ENCODE assay signal across 8 cellular contexts in the genomic region with DNA sequence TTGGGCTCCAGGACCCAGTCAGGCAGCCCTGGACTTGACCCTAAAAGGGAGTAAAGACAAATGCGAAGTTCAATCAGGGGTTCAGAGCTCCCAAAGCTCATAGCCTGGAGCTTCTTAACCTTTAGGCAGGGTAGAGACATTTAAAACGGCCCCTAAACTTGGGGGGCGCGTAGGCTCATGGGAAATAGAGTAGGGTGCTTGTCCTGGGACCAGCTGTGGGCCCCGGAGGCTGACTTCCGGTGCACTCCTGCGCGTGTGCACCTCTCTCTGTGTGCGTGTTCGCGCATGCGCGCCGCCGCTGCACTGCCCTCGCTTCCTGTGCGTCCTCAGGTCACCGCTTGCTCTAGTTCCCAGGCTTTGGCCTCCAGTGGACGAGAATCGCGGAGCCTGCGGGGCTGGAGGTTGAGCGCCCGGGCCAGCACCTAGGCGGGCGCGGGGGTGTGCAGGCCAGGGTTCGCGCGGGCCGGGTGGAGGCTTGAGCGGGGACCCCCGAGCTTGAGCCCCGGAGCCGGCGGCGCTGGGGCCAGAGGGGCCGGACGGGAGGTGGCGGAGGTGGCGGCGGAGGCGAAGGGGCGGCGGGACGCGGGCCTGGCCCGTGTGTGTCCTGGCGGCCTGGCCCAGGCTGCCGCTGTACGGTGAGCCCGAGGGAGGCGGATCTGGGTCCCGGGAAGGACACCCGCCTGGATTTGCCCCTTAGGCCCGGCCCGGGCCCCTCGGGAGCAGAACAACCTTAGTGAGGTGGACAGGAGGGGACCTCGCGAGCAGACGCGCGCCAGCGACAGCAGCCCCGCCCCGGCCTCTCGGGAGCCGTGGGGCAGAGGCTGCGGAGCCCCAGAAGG. TPM values are rescaled to one million over a fixed set of nuclear protein-coding genes. Genes with fewer than 3 reads are reported as not detected.
A peak's percentile ranks its signal among the peaks of the same experiment; 100 is the strongest.
DNase-seq lines count a peak whose midpoint lies in the region; ATAC-seq and TF ChIP-seq lines count a peak whose summit lies in the region.

A gene (plus strand): TSS at position 303 of the 839 bp plus-strand sequence. CDS start 2,217 bp downstream, outside the sequence.

- DNase-seq in DMS53 treated with DMSO at 0.1 percent for 48 hours (lab: John Stamatoyannopoulos, UW; ENCODE audit: unreplicated experiment), result peak; percentile 89
- peak; percentile 94 for DNase-seq in Jurkat, Clone E6-1 (ENCODE audit: low read depth, low spot score)
- DNase-seq in activated T-cell treated with anti-CD3 and anti-CD28 coated beads, Interleukin-2, amount 50 U/mL, for 24 hours, result peak; percentile 90
- peak; percentile 63 to 79 for DNase-seq in stimulated activated CD8-positive, alpha-beta memory T cell treated with anti-CD3 and anti-CD28 coated beads, Interleukin-7, amount 100 ng/mL, for 1 hour (ENCODE audit: low read depth in 2 of 2)

- peaks cover 50% of the 10 kb centered on the region for H3K36me3 Mint-ChIP-seq in activated T-cell treated with anti-CD3 and anti-CD28 coated beads, Interleukin-2, amount 50 U/mL, for 24 hours (ENCODE audit: low read depth)

- H3K9me3 Mint-ChIP-seq in activated T-cell treated with anti-CD3 and anti-CD28 coated beads, Interleukin-2, amount 50 U/mL, for 24 hours, result peaks cover 7% of the 10 kb centered on the region

- no peaks in the 10 kb centered on the region for H3K27me3 Mint-ChIP-seq in activated T-cell treated with anti-CD3 and anti-CD28 coated beads, Interleukin-2, amount 50 U/mL, for 24 hours

- H3K9me3 ChIP-seq in muscle layer of colon (ENCODE audit: low read length), result no peaks in the 10 kb centered on the region

- peak within 1 kb of the TSS; percentile 15 for H3K9ac ChIP-seq in muscle layer of colon (ENCODE audit: low read length)

- H3K27ac Mint-ChIP-seq in activated T-cell treated with anti-CD3 and anti-CD28 coated beads, Interleukin-2, amount 50 U/mL, for 24 hours, result peak within 1 kb of the TSS; percentile 93

- H3K4me1 ChIP-seq in muscle layer of colon (ENCODE audit: insufficient read depth, low read length), result no peaks in the 10 kb centered on the region

- H3K27ac ChIP-seq in muscle layer of colon (ENCODE audit: low read depth, low read length), result peak within 1 kb of the TSS; percentile 83

- H3K4me3 Mint-ChIP-seq in activated T-cell treated with anti-CD3 and anti-CD28 coated beads, Interleukin-2, amount 50 U/mL, for 24 hours, result peak within 1 kb of the TSS; percentile 94

- peak; percentile 99 for ATAC-seq in GM21717 (IDR thresholded peaks at IDR 0.05; ENCODE audit: unreplicated experiment)
- peak; percentile 100 for ATAC-seq in esophagus mucosa

- peak within 1 kb of the TSS; percentile 72 for H3K4me3 ChIP-seq in Jurkat, Clone E6-1 (ENCODE audit: low read length)
- peak within 1 kb of the TSS; percentile 77 to 92 for H3K4me3 ChIP-seq in muscle layer of colon (ENCODE audit: low read depth in 1 of 2, low read length in 2 of 2)

- H3K4me1 Mint-ChIP-seq in activated T-cell treated with anti-CD3 and anti-CD28 coated beads, Interleukin-2, amount 50 U/mL, for 24 hours (ENCODE audit: low read depth), result peaks cover 38% of the 10 kb centered on the region

- H3K27me3 ChIP-seq in muscle layer of colon (ENCODE audit: control insufficient read depth in 1 of 2, insufficient read depth in 2 of 2, low read length in 2 of 2), result no peaks in the 10 kb centered on the region

- H3K36me3 ChIP-seq in muscle layer of colon (ENCODE audit: insufficient read depth, low read length), result no peaks in the 10 kb centered on the region

TF ChIP-seq in PFSK-1, 5 proteins besides CTCF, POLR2A, EP300 and RAD21:
- TF ChIP-seq FOXP2 (optimal IDR thresholded peaks at IDR 0.05; ENCODE audit: borderline replicate concordance, extremely low read depth, extremely low read length, insufficient read depth), result peak; percentile 26
- peak; percentile 83 for TF ChIP-seq TAF1 (IDR thresholded peaks at IDR 0.05; ENCODE audit: borderline replicate concordance, insufficient read depth, low read length)
- no peak for TF ChIP-seq SIN3A (IDR thresholded peaks at IDR 0.05; ENCODE audit: borderline replicate concordance, insufficient read depth, low read length)
- TF ChIP-seq, protein P1, sequence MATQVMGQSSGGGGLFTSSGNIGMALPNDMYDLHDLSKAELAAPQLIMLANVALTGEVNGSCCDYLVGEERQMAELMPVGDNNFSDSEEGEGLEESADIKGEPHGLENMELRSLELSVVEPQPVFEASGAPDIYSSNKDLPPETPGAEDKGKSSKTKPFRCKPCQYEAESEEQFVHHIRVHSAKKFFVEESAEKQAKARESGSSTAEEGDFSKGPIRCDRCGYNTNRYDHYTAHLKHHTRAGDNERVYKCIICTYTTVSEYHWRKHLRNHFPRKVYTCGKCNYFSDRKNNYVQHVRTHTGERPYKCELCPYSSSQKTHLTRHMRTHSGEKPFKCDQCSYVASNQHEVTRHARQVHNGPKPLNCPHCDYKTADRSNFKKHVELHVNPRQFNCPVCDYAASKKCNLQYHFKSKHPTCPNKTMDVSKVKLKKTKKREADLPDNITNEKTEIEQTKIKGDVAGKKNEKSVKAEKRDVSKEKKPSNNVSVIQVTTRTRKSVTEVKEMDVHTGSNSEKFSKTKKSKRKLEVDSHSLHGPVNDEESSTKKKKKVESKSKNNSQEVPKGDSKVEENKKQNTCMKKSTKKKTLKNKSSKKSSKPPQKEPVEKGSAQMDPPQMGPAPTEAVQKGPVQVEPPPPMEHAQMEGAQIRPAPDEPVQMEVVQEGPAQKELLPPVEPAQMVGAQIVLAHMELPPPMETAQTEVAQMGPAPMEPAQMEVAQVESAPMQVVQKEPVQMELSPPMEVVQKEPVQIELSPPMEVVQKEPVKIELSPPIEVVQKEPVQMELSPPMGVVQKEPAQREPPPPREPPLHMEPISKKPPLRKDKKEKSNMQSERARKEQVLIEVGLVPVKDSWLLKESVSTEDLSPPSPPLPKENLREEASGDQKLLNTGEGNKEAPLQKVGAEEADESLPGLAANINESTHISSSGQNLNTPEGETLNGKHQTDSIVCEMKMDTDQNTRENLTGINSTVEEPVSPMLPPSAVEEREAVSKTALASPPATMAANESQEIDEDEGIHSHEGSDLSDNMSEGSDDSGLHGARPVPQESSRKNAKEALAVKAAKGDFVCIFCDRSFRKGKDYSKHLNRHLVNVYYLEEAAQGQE (IDR thresholded peaks at IDR 0.05; ENCODE audit: insufficient read depth in 1 of 2, low read depth in 2 of 2, low read length in 2 of 2), result 0 out of 4 replicates have a peak, but pooled peaks of 1 of the 2 experiments have one; percentile 20
- TF ChIP-seq POLR2AphosphoS5 (IDR thresholded peaks at IDR 0.05; ENCODE audit: low read depth, low read length), result peak; percentile 92

RNA-seq across cellular contexts. Expression of the gene that starts here (rescaled TPM):
- polyA plus RNA-seq in Jurkat, Clone E6-1 (2012; ENCODE audit: insufficient read depth, insufficient read length), result 10.0 TPM
- polyA plus RNA-seq in PFSK-1 (2012; ENCODE audit: insufficient read length, low read depth), result 3.7 TPM
- total RNA-seq in esophagus mucosa, result 9.9 TPM

Comparison
In these comparisons a context has a peak if more than half of its experiments do, and no peak if none do; other contexts are left out.
1. Peak in every context shown above with its lines: DNase-seq, ATAC-seq, H3K4me3 ChIP-seq and H3K27ac ChIP-seq.